Comparison of ENCODE assay signal across 1 cellular context in genomic region chr3:9810846-9811245, GRCh38.
TF ChIP-seq lines count a peak whose summit lies in the region.

No MANE protein-coding gene starts in this region.

TF ChIP-seq in A549, 52 proteins besides CTCF, POLR2A, EP300 and RAD21 (continued from another document):
- no peak for TF ChIP-seq REST (IDR thresholded peaks at IDR 0.05)
- TF ChIP-seq ZC3H11A (IDR thresholded peaks at IDR 0.05), result no peak
- no peak for TF ChIP-seq KDM5A (IDR thresholded peaks at IDR 0.05)
- TF ChIP-seq RFX5 (IDR thresholded peaks at IDR 0.05), result no peak
- no peak for TF ChIP-seq RARB (CRISPR knock-in tag; IDR thresholded peaks at IDR 0.05)
- no peak for TF ChIP-seq ZNF302 (CRISPR knock-in tag; IDR thresholded peaks at IDR 0.05)
- TF ChIP-seq SMC3 (IDR thresholded peaks at IDR 0.05), result no peak
- no peak for TF ChIP-seq FOSL2 (IDR thresholded peaks at IDR 0.05)
- TF ChIP-seq FOSL2 (CRISPR knock-in tag; IDR thresholded peaks at IDR 0.05), result no peak
- no peak for TF ChIP-seq HOXA7 (CRISPR knock-in tag; IDR thresholded peaks at IDR 0.05)
- no peak for TF ChIP-seq GATA3 (IDR thresholded peaks at IDR 0.05; ENCODE audit: borderline replicate concordance)
- no peak for TF ChIP-seq FOSB (CRISPR knock-in tag; IDR thresholded peaks at IDR 0.05)
